8 cellular contexts compared by ENCODE assay signal in the genomic region with DNA sequence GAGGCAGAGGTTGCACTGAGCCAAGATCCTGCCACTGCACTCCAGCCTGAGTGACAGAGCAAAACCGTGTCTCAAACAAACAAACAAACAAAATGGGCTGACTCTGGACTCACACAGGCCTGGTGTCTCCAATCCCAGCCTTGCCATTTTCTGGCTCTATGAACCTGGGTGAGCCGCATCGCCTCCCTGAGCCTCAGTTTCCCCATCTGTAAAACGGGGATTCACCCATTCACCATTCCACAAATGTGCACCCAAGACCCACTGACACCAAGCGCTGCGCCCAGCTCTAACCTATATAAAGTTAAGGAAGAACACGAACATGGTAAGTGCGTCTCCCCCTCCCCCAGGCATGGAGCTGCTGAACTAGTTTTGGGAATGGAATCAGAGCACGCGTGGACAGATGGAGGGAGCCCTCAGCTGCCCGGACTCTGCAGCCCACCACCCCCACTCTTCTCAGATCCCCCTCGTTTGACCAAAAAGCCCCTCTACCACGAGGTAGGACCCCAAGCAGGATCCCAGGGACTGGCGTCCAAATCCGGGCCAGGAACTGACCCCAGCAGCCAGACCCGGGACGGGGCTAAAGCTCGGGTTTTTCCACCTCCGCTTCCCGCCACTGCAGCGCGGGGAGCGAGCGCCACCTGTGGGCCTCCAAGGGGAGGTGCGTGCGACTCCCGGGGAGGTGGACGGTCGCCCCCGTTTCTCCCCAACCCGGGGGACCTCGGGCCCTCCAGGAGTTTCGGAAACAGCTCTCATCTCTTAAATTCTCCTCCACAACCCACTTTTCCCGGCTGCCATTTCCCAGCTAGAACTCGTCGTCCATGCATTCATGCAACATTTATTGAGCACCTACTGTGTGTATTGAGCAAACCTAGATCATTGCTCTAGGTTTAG. TPM values are rescaled to one million over a fixed set of nuclear protein-coding genes. Genes with fewer than 3 reads are reported as not detected.
DNase-seq lines count a peak whose midpoint lies in the region; ATAC-seq, FAIRE-seq and TF ChIP-seq lines count a peak whose summit lies in the region.

No MANE protein-coding gene starts in this region.

- FAIRE-seq in K562 (lab: Jason Lieb, UNC), result peak; percentile 23

- DNase-seq in COLO829 (ENCODE audit: low spot score) (peak; percentile 64), T-helper 22 cell (ENCODE audit: low read depth) (peak; percentile 18), K562 (ENCODE audit: extremely low read depth in 1 of 4, low spot score in 3 of 4) (peak; percentile 80 to 91 (median 89)), immature natural killer cell (peak; percentile 60 to 72 (median 69)), NCI-H510A (lab: John Stamatoyannopoulos, UW) (no peak)
- DNase-seq in stimulated activated CD4-positive, alpha-beta T cell treated with anti-CD3 and anti-CD28 coated beads, Interleukin-15, amount 100 ng/mL, for 1 hour (ENCODE audit: low read depth in 1 of 2, low spot score in 1 of 2), result peak; percentile 35 to 51

- TF ChIP-seq RAD21 in K562 (CRISPR knock-in tag; conservative IDR thresholded peaks at IDR 0.05 in 1 of 2, IDR thresholded peaks at IDR 0.05 in 1 of 2), result peak; percentile 93 to 96

- H3K27me3 ChIP-seq in HUES6 (ENCODE audit: control insufficient read depth, insufficient read depth, low read length) (no peaks in the 10 kb centered on the region), K562 (ENCODE audit: control insufficient read depth in 2 of 2, insufficient read depth in 2 of 2, low read length in 2 of 2) (peaks cover 0 to 13% of the 10 kb centered on the region in 2 experiments; a peak in 2 of 5 replicates)

- peaks cover 0 to 3% (median 0%) of the 10 kb centered on the region in 3 donors for H3K36me3 Mint-ChIP-seq in immature natural killer cell

- peaks cover 13 to 21% of the 10 kb centered on the region in 2 donors for H3K4me1 Mint-ChIP-seq in immature natural killer cell

- TF ChIP-seq EP300 in K562 (IDR thresholded peaks at IDR 0.05; ENCODE audit: low read length), result no peak

- H3K27ac ChIP-seq in HUES6 (ENCODE audit: low read depth, low read length), result no peak overlapping the region
- H3K27ac ChIP-seq in K562 (ENCODE audit: extremely low read depth, low read depth, low read length), result no peak overlapping the region; the same call in 2 of the 3 replicates

- H3K9me3 ChIP-seq in HUES6 (ENCODE audit: control insufficient read depth, insufficient read depth, low read depth, low read length), result no peaks in the 10 kb centered on the region
- H3K9me3 ChIP-seq in K562 (replicated peaks; ENCODE audit: control insufficient read depth, insufficient read depth, low read depth, low read length), result no peaks in the 10 kb centered on the region

- BruUV-seq in K562 (replicated peaks; lab: Mats Ljungman, UMichigan), result no TSS peak

- no peaks in the 10 kb centered on the region for H3K9me3 Mint-ChIP-seq in immature natural killer cell

- H3K4me3 ChIP-seq in HUES6 (ENCODE audit: low read depth, low read length), result peak overlapping the region; percentile 33
- H3K4me3 ChIP-seq in K562, result peak overlapping the region; percentile 35

- no peak for TF ChIP-seq POLR2A in K562 (conservative IDR thresholded peaks at IDR 0.05)

- CTCF ChIA-PET in K562 (lab: Yijun Ruan, JAX; ENCODE audit: low intra/inter-chr PET ratio), result interaction anchor here (0.5 to 2.2 kb wide), 9 partner anchors 58 to 468 kb away, joined by 3 to 12 read pairs (median 6); no protein-coding TSS in a partner anchor

- H3K79me2 ChIP-seq in K562 (ENCODE audit: control insufficient read depth, insufficient read depth, low read length), result no peaks in the 10 kb centered on the region

- H4K20me1 ChIP-seq in K562 (replicated peaks; ENCODE audit: control insufficient read depth, insufficient read depth, low read length), result no peaks in the 10 kb centered on the region; the same call in 1 of the 2 replicates

- H3K4me1 ChIP-seq in HUES6 (ENCODE audit: control insufficient read depth, insufficient read depth, low read length), result peaks cover under 1% of the 10 kb centered on the region
- peaks cover 3 to 14% of the 10 kb centered on the region in 2 experiments; a peak in 3 of 5 replicates for H3K4me1 ChIP-seq in K562 (replicated peaks in 1 of 2; ENCODE audit: control insufficient read depth in 2 of 2, insufficient read depth in 2 of 2, low read length in 2 of 2)

- no peaks in the 10 kb centered on the region for H3K36me3 ChIP-seq in HUES6 (ENCODE audit: control insufficient read depth, insufficient read depth, low read length)
- H3K36me3 ChIP-seq in K562 (ENCODE audit: control insufficient read depth, insufficient read depth, low read length), result no peaks in the 10 kb centered on the region

- POLR2A ChIA-PET in K562 (lab: Yijun Ruan, JAX), result interaction anchor here (0.5 to 1.3 kb wide), 5 partner anchors 33 to 148 kb away, joined by 3 to 5 read pairs (median 3); partner anchors contain the start of gene ADGRE5

- H3K27me3 Mint-ChIP-seq in immature natural killer cell (ENCODE audit: low read depth in 3 of 3), result peaks cover 0 to 4% (median 1%) of the 10 kb centered on the region in 3 donors

- peak; percentile 93 to 96 (median 93) for TF ChIP-seq CTCF in K562 (IDR thresholded peaks at IDR 0.05 in 2 of 3, conservative IDR thresholded peaks at IDR 0.05 in 1 of 3; ENCODE audit: insufficient read depth in 2 of 3, low read depth in 1 of 3, low read length in 3 of 3)

- ATAC-seq in K562 (peak; percentile 92), GM18517 (IDR thresholded peaks at IDR 0.05; ENCODE audit: unreplicated experiment) (no peak)

- peak overlapping the region in 2 of 6 donors; percentile 21 to 24 for H3K27ac Mint-ChIP-seq in immature natural killer cell

- in situ Hi-C loops in K562 (cut with MboI), result loop anchor here (5.0 kb wide), 2 partner anchors 151 to 471 kb away; partner anchors contain the start of gene NANOS3

- peak overlapping the region; percentile 68 for H3K4me2 ChIP-seq in K562 (ENCODE audit: insufficient read depth, low read length)

- no peaks in the 10 kb centered on the region for H3K9me1 ChIP-seq in K562 (ENCODE audit: control insufficient read depth, insufficient read depth, low read length)

- H3K4me3 Mint-ChIP-seq in immature natural killer cell, result peak overlapping the region; percentile 49 to 74 (median 69)

- 9% methylated on average over 26 of the region's 36 CpGs for WGBS in K562 (ENCODE audit: insufficient coverage, low coverage, missing lambda C conversion rate)

- H3K9ac ChIP-seq in HUES6 (ENCODE audit: low read length) (no peak overlapping the region), K562 (ENCODE audit: insufficient read depth in 1 of 2, low read depth in 2 of 2, low read length in 2 of 2) (peak overlapping the region; percentile 49 to 90)

- peak overlapping the region; percentile 95 for H2AFZ ChIP-seq in K562 (ENCODE audit: low read depth, low read length)

- intact Hi-C loops in K562 (cut with micrococcal nuclease), result loop anchor here (2.0 to 5.0 kb wide), 3 partner anchors 149 to 466 kb away; partner anchors contain the start of gene ASF1B

TF ChIP-seq in K562, 482 proteins besides CTCF, POLR2A, EP300 and RAD21 (continues in another document):
- peak; percentile 61 for TF ChIP-seq HMGN3 (IDR thresholded peaks at IDR 0.05; ENCODE audit: borderline replicate concordance, extremely low read depth, insufficient read length, low read depth, low read length)
- TF ChIP-seq TCF15 (CRISPR knock-in tag; IDR thresholded peaks at IDR 0.05), result no peak
- no peak for TF ChIP-seq ZNF143 (CRISPR knock-in tag; IDR thresholded peaks at IDR 0.05)
- peak; percentile 61 for TF ChIP-seq RBM25 (IDR thresholded peaks at IDR 0.05; ENCODE audit: low read depth, low read length, severe bottlenecking)
- peak; percentile 62 to 83 for TF ChIP-seq MAZ (CRISPR knock-in tag; conservative IDR thresholded peaks at IDR 0.05 in 1 of 2, IDR thresholded peaks at IDR 0.05 in 1 of 2)
- 0 out of 3 replicates have a peak, but pooled peaks of 1 of the 2 experiments have one; percentile 24 for TF ChIP-seq CBX3 (IDR thresholded peaks at IDR 0.05; ENCODE audit: borderline replicate concordance in 1 of 2, low read length in 2 of 2)
- TF ChIP-seq, protein P1, sequence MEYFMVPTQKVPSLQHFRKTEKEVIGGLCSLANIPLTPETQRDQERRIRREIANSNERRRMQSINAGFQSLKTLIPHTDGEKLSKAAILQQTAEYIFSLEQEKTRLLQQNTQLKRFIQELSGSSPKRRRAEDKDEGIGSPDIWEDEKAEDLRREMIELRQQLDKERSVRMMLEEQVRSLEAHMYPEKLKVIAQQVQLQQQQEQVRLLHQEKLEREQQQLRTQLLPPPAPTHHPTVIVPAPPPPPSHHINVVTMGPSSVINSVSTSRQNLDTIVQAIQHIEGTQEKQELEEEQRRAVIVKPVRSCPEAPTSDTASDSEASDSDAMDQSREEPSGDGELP (CRISPR knock-in tag; IDR thresholded peaks at IDR 0.05; ENCODE audit: borderline replicate concordance), result peak; percentile 52; the same call in 1 of the 2 replicates

RNA-seq across cellular contexts. Expression of gene ADGRE5, which starts 33.0 kb away (rescaled TPM):
- 133 and 378 TPM in 2 replicates for total RNA-seq in K562 (2011; cell fraction: chromatin; rRNA removed; ENCODE audit: low replicate concordance)
- 188 and 218 TPM in 2 replicates for total RNA-seq in K562 (2011; cell fraction: nucleolus; rRNA removed)
- 153 and 170 TPM in 2 replicates for total RNA-seq in K562 (2011; cell fraction: nucleoplasm; rRNA removed)
- 31.1 and 34.2 TPM in 2 replicates for total RNA-seq in K562 (2014; rRNA removed)
- 8.3 and 10.0 TPM in 2 replicates for total RNA-seq in K562 (2014; rRNA removed; fragmentation: Illumina TruSeq; extraction: Trizol)
- 11.4 and 11.9 TPM in 2 replicates for total RNA-seq in K562 (2015; rRNA removed; fragmentation: Illumina TruSeq; extraction: Trizol)
- 58.2 and 68.9 TPM in 2 replicates for total RNA-seq in K562 (2021)
- polyA plus RNA-seq in K562 (2011; rRNA removed), result 15.6 and 30.7 TPM in 2 replicates
- 15.4 and 18.5 TPM in 2 replicates for polyA plus RNA-seq in K562 (2011; cell fraction: cytosol; rRNA removed)
- polyA plus RNA-seq in K562 (2011; cell fraction: nucleus; rRNA removed), result 97.7 and 167 TPM in 2 replicates
- polyA plus RNA-seq in K562 (2012), result 50.5 and 78.5 TPM in 2 replicates
- 32.2 and 45.4 TPM in 2 replicates for polyA plus RNA-seq in K562 (2014; fragmentation: Illumina TruSeq; extraction: Trizol)
- 1 to 10 TPM; 2.5 to 3.1 TPM for polyA plus RNA-seq in K562 (2014; fragmentation: Nextera tagmentation; extraction: Ambion mirVana)
- 28.2 and 35.7 TPM in 2 replicates for polyA plus RNA-seq in K562 (2014; rRNA removed)
- polyA minus RNA-seq in K562 (2011; rRNA and poly(A)+ RNA removed), result 22.6 and 23.8 TPM in 2 replicates
- 20.7 and 23.5 TPM in 2 replicates for polyA minus RNA-seq in K562 (2011; cell fraction: cytosol; rRNA and poly(A)+ RNA removed)
- 38.5 and 43.3 TPM in 2 replicates for polyA minus RNA-seq in K562 (2011; cell fraction: nucleus; rRNA and poly(A)+ RNA removed)
- 100 to 1,000 TPM; 360 to 783 (median 485) TPM for polyA plus RNA-seq in immature natural killer cell
